In genomic region chr4:101304916-101305315, GRCh38 we compare ENCODE assay signal across 13 cellular contexts. TPM values are rescaled to one million over a fixed set of nuclear protein-coding genes. Genes with fewer than 3 reads are reported as not detected.
A peak's percentile ranks its signal among the peaks of the same experiment; 100 is the strongest.
DNase-seq lines count a peak whose midpoint lies in the region; ATAC-seq, FAIRE-seq and TF ChIP-seq lines count a peak whose summit lies in the region.
"Had no signal": no experiment of that assay in that cellular context is flagged by ENCODE, and none has a peak within 500 bp of the region (broad histone marks: within the 10 kb centered on the region; RNA-seq: fewer than 3 reads in every experiment).

No MANE protein-coding gene starts in this region.

- CTCF ChIA-PET in endothelial cell of umbilical vein (lab: Charles Lee): no interaction called here

- H3K4me3 Mint-ChIP-seq in GM23338 (peak overlapping the region; percentile 33; the same call in 1 of the 3 replicates), mesothelial cell of epicardium (no peak overlapping the region)
- H3K4me3 Mint-ChIP-seq in stimulated activated naive CD8-positive, alpha-beta T cell treated with anti-CD3 and anti-CD28 coated beads, Interleukin-15, amount 100 ng/mL, for 72 hours: no peak overlapping the region

- dilution Hi-C loops in endothelial cell of umbilical vein (cut with MboI; ENCODE audit: extremely low pct_ligation_motif_present, low sequenced_read_pairs): no loop called here

- H3K9me3 Mint-ChIP-seq in GM23338: no peaks in the 10 kb centered on the region
- H3K9me3 Mint-ChIP-seq in stimulated activated naive CD8-positive, alpha-beta T cell treated with anti-CD3 and anti-CD28 coated beads, Interleukin-15, amount 100 ng/mL, for 72 hours: no peaks in the 10 kb centered on the region
- H3K9me3 Mint-ChIP-seq in mesothelial cell of epicardium: no peaks in the 10 kb centered on the region
- H3K9me3 Mint-ChIP-seq: brain had no signal

- H4K20me1 ChIP-seq in GM23338 (replicated peaks; ENCODE audit: insufficient read depth) (no peaks in the 10 kb centered on the region), endothelial cell of umbilical vein (replicated peaks; ENCODE audit: control insufficient read depth, extremely low read depth, insufficient read depth, low read length) (peaks cover 4% of the 10 kb centered on the region), Karpas-422 (ENCODE audit: insufficient read depth, low read depth, low read length) (peaks cover 20% of the 10 kb centered on the region; the same call in 1 of the 2 replicates)

- no peaks in the 10 kb centered on the region for H3K9me2 ChIP-seq in GM23338 (ENCODE audit: insufficient read depth)
- no peaks in the 10 kb centered on the region for H3K9me2 ChIP-seq in Karpas-422 (replicated peaks; ENCODE audit: insufficient read depth, low read length)

- no peak overlapping the region for H2AFZ ChIP-seq in GM23338
- no peak overlapping the region for H2AFZ ChIP-seq in endothelial cell of umbilical vein (ENCODE audit: low read depth, low read length)
- peak overlapping the region; percentile 31 for H2AFZ ChIP-seq in neuronal stem cell (ENCODE audit: low read length)
- H2AFZ ChIP-seq in Karpas-422 (ENCODE audit: low read length): no peak overlapping the region

- H3K9me3 ChIP-seq in endothelial cell of umbilical vein (replicated peaks; ENCODE audit: control insufficient read depth, insufficient read depth, low read length) (no peaks in the 10 kb centered on the region), neuronal stem cell (replicated peaks in 1 of 2; ENCODE audit: control insufficient read depth in 2 of 2, insufficient read depth in 1 of 2, low read depth in 1 of 2, low read length in 2 of 2) (no peaks in the 10 kb centered on the region), Karpas-422 (ENCODE audit: low read length) (no peaks in the 10 kb centered on the region)
- H3K9me3 ChIP-seq: esophagus squamous epithelium had no signal

- H2BK12ac ChIP-seq in neuronal stem cell (ENCODE audit: low read length): no peak overlapping the region

- H3K9ac ChIP-seq in endothelial cell of umbilical vein (replicated peaks; ENCODE audit: extremely low read depth, insufficient read depth, low read length) (no peak overlapping the region), neuronal stem cell (ENCODE audit: low read depth, low read length, poor library complexity) (no peak overlapping the region), Karpas-422 (ENCODE audit: low read length) (no peak overlapping the region)

- no peaks in the 10 kb centered on the region for H3K27me3 Mint-ChIP-seq in GM23338 (ENCODE audit: insufficient read depth, low read depth, poor library complexity)
- H3K27me3 Mint-ChIP-seq in stimulated activated naive CD8-positive, alpha-beta T cell treated with anti-CD3 and anti-CD28 coated beads, Interleukin-15, amount 100 ng/mL, for 72 hours: no peaks in the 10 kb centered on the region
- H3K27me3 Mint-ChIP-seq in mesothelial cell of epicardium (ENCODE audit: low read depth): no peaks in the 10 kb centered on the region

- TF ChIP-seq CTCF in GM23338 (conservative IDR thresholded peaks at IDR 0.05; ENCODE audit: low read depth in 2 of 2) (no peak), endothelial cell of umbilical vein (IDR thresholded peaks at IDR 0.05; ENCODE audit: extremely low read depth in 1 of 2, insufficient read depth in 1 of 2, low read depth in 1 of 2, low read length in 2 of 2) (no peak), mesothelial cell of epicardium (IDR thresholded peaks at IDR 0.05; ENCODE audit: unreplicated experiment) (no peak)

- BruUV-seq in endothelial cell of umbilical vein (replicated peaks; lab: Mats Ljungman, UMichigan): no TSS peak

- no peaks in the 10 kb centered on the region for H3K27me3 ChIP-seq in GM23338 (ENCODE audit: insufficient read depth)
- H3K27me3 ChIP-seq in endothelial cell of umbilical vein (ENCODE audit: control insufficient read depth in 2 of 2, insufficient read depth in 2 of 2, low read length in 2 of 2): no peaks in the 10 kb centered on the region
- no peaks in the 10 kb centered on the region for H3K27me3 ChIP-seq in neuronal stem cell (ENCODE audit: control insufficient read depth in 3 of 3, insufficient read depth in 3 of 3, low read depth in 1 of 3, low read length in 3 of 3)
- no peaks in the 10 kb centered on the region for H3K27me3 ChIP-seq in Karpas-422 (ENCODE audit: low read length)
- H3K27me3 ChIP-seq: esophagus squamous epithelium had no signal

- H4K8ac ChIP-seq in neuronal stem cell (ENCODE audit: low read depth, low read length): no peak overlapping the region

- H2AK5ac ChIP-seq in neuronal stem cell (ENCODE audit: low read depth, low read length): no peak overlapping the region

- no peak overlapping the region for H3K18ac ChIP-seq in neuronal stem cell (ENCODE audit: low read length)

- no peaks in the 10 kb centered on the region for H3K9me1 ChIP-seq in endothelial cell of umbilical vein (replicated peaks; ENCODE audit: control insufficient read depth, extremely low read depth, insufficient read depth, low read length)

- no peak for TF ChIP-seq POLR2A in endothelial cell of umbilical vein (IDR thresholded peaks at IDR 0.05; ENCODE audit: low read depth, low read length)

- peak; percentile 69 for ATAC-seq in GM23338
- no peak for ATAC-seq in stimulated activated naive CD8-positive, alpha-beta T cell treated with anti-CD3 and anti-CD28 coated beads, Interleukin-15, amount 100 ng/mL, for 72 hours
- no peak for ATAC-seq in HG03457 (IDR thresholded peaks at IDR 0.05; ENCODE audit: unreplicated experiment)

- no peaks in the 10 kb centered on the region for H3F3A ChIP-seq in GM23338 (replicated peaks; ENCODE audit: low read depth)

- H3K4ac ChIP-seq in neuronal stem cell (ENCODE audit: low read length): no peak overlapping the region

- H3K79me2 ChIP-seq in GM23338 (replicated peaks; ENCODE audit: insufficient read depth) (peaks cover 28% of the 10 kb centered on the region; the same call in 1 of the 2 replicates), endothelial cell of umbilical vein (ENCODE audit: control insufficient read depth, insufficient read depth, low read length) (peaks cover 5% of the 10 kb centered on the region), Karpas-422 (ENCODE audit: low read length) (no peaks in the 10 kb centered on the region)

- no peak for FAIRE-seq in endothelial cell of umbilical vein (lab: Jason Lieb, UNC)

- H3K79me1 ChIP-seq in neuronal stem cell (ENCODE audit: low read depth, low read length): no peaks in the 10 kb centered on the region

- H2BK15ac ChIP-seq in neuronal stem cell (ENCODE audit: low read length): no peak overlapping the region

- H3K23ac ChIP-seq in neuronal stem cell (ENCODE audit: low read depth, low read length, poor library complexity): no peak overlapping the region

- POLR2A ChIA-PET in endothelial cell of umbilical vein (lab: Charles Lee): no interaction called here

- H3K36me3 Mint-ChIP-seq in GM23338 (ENCODE audit: low read depth): no peaks in the 10 kb centered on the region
- H3K36me3 Mint-ChIP-seq in mesothelial cell of epicardium: no peaks in the 10 kb centered on the region
- H3K36me3 Mint-ChIP-seq: brain had no signal

- H3K27ac Mint-ChIP-seq in GM23338 (0 out of 2 replicates have a peak overlapping the region, but pooled peaks have one; percentile 80), mesothelial cell of epicardium (no peak overlapping the region)
- H3K27ac Mint-ChIP-seq in stimulated activated naive CD8-positive, alpha-beta T cell treated with anti-CD3 and anti-CD28 coated beads, Interleukin-15, amount 100 ng/mL, for 72 hours: no peak overlapping the region
- H3K27ac Mint-ChIP-seq: brain had no signal

- H3K14ac ChIP-seq in neuronal stem cell (ENCODE audit: low read length): no peak overlapping the region

- H3K36me3 ChIP-seq in GM23338 (ENCODE audit: insufficient read depth): no peaks in the 10 kb centered on the region
- H3K36me3 ChIP-seq in endothelial cell of umbilical vein (ENCODE audit: control insufficient read depth in 2 of 2, extremely low read depth in 1 of 2, insufficient read depth in 2 of 2, low read length in 2 of 2): no peaks in the 10 kb centered on the region
- no peaks in the 10 kb centered on the region for H3K36me3 ChIP-seq in neuronal stem cell (replicated peaks in 1 of 2; ENCODE audit: control insufficient read depth in 2 of 2, insufficient read depth in 2 of 2, low read length in 2 of 2)
- no peaks in the 10 kb centered on the region for H3K36me3 ChIP-seq in Karpas-422 (ENCODE audit: insufficient read depth, low read length)
- H3K36me3 ChIP-seq: esophagus squamous epithelium had no signal

- WGBS in neuronal stem cell (ENCODE audit: extremely low coverage in 2 of 2, insufficient read length in 2 of 2, insufficient replicate concordance in 1 of 2), 2 donors: no CpG with 5 or more reads among the region's 2 CpGs

- no peak overlapping the region for H2BK5ac ChIP-seq in neuronal stem cell (ENCODE audit: low read length)

- H3K4me3 ChIP-seq in GM23338: peak overlapping the region; percentile 15; the same call in 1 of the 2 replicates
- H3K4me3 ChIP-seq in endothelial cell of umbilical vein (replicated peaks in 1 of 3; ENCODE audit: insufficient read depth in 1 of 3, low read depth in 1 of 3, low read length in 3 of 3): no peak overlapping the region
- H3K4me3 ChIP-seq in neuronal stem cell (ENCODE audit: low read length in 2 of 2): no peak overlapping the region
- H3K4me3 ChIP-seq in Karpas-422 (ENCODE audit: low read length): no peak overlapping the region
- H3K4me3 ChIP-seq: esophagus squamous epithelium had no signal

- peaks cover 31% of the 10 kb centered on the region for H3K4me1 ChIP-seq in GM23338 (ENCODE audit: insufficient read depth)
- H3K4me1 ChIP-seq in endothelial cell of umbilical vein (ENCODE audit: control insufficient read depth, extremely low read depth, insufficient read depth, low read length): no peaks in the 10 kb centered on the region
- H3K4me1 ChIP-seq in neuronal stem cell (ENCODE audit: control insufficient read depth in 2 of 2, insufficient read depth in 1 of 2, low read depth in 1 of 2, low read length in 2 of 2): peaks cover 6 to 8% of the 10 kb centered on the region in 2 donors
- H3K4me1 ChIP-seq in Karpas-422 (ENCODE audit: low read length): no peaks in the 10 kb centered on the region

- H3K27ac ChIP-seq in GM23338 (ENCODE audit: low read depth): no peak overlapping the region
- no peak overlapping the region for H3K27ac ChIP-seq in endothelial cell of umbilical vein (ENCODE audit: insufficient read depth, low read depth, low read length)
- no peak overlapping the region for H3K27ac ChIP-seq in neuronal stem cell (replicated peaks; ENCODE audit: low read length)
- no peak overlapping the region for H3K27ac ChIP-seq in Karpas-422 (ENCODE audit: low read length)
- H3K27ac ChIP-seq: esophagus squamous epithelium had no signal

- H3K4me1 Mint-ChIP-seq in GM23338 (peaks cover 35% of the 10 kb centered on the region), mesothelial cell of epicardium (peaks cover 28% of the 10 kb centered on the region)
- peaks cover 21% of the 10 kb centered on the region for H3K4me1 Mint-ChIP-seq in stimulated activated naive CD8-positive, alpha-beta T cell treated with anti-CD3 and anti-CD28 coated beads, Interleukin-15, amount 100 ng/mL, for 72 hours

- DNase-seq in GM23338 (ENCODE audit: low spot score) (peak; percentile 34), NCI-H748 treated with DMSO at 0.1 percent for 48 hours (lab: John Stamatoyannopoulos, UW) (peak; percentile 39), endothelial cell of umbilical vein (ENCODE audit: low read depth, low spot score) (no peak), neuronal stem cell (ENCODE audit: low spot score) (no peak), mesothelial cell of epicardium (ENCODE audit: low spot score in 2 of 2, unreplicated experiment in 2 of 2) (no peak), Karpas-422 (no peak)
- no peak for DNase-seq in stimulated activated naive CD8-positive, alpha-beta T cell treated with anti-CD3 and anti-CD28 coated beads, Interleukin-15, amount 100 ng/mL, for 72 hours
- DNase-seq: esophagus squamous epithelium, KG1, NCI-H774, right cardiac atrium had no signal

- no peak overlapping the region for H2BK120ac ChIP-seq in neuronal stem cell (ENCODE audit: low read depth, low read length)

- H3K4me2 ChIP-seq in GM23338 (peak overlapping the region; percentile 47), endothelial cell of umbilical vein (ENCODE audit: insufficient read depth, low read length) (no peak overlapping the region), neuronal stem cell (ENCODE audit: insufficient read depth, low read length, poor library complexity, severe bottlenecking) (no peak overlapping the region), Karpas-422 (ENCODE audit: low read depth, low read length, poor library complexity, severe bottlenecking) (no peak overlapping the region)

- intact Hi-C loops in endothelial cell of umbilical vein (cut with micrococcal nuclease): no loop called here

- H4K91ac ChIP-seq in neuronal stem cell (ENCODE audit: low read depth, low read length, poor library complexity): no peak overlapping the region

RNA-seq across cellular contexts. Expression of gene PPP3CA, which starts 42.4 kb away (rescaled TPM):
- 26.8 and 27.0 TPM in 2 replicates for total RNA-seq in GM23338 (2014; rRNA removed; shearing (Covaris generic))
- polyA plus RNA-seq in GM23338 (2016; fragmentation: Nextera tagmentation; extraction: Ambion mirVana): 36.5 and 45.2 TPM in 2 replicates
- 40.3 and 43.3 TPM in 2 replicates for total RNA-seq in endothelial cell of umbilical vein
- 6.6 and 7.0 TPM in 2 replicates for polyA plus RNA-seq in endothelial cell of umbilical vein
- 10.2 and 11.0 TPM in 2 replicates for polyA plus RNA-seq in endothelial cell of umbilical vein (2011; cell fraction: cytosol; rRNA removed)
- polyA plus RNA-seq in endothelial cell of umbilical vein (2011; cell fraction: nucleus; rRNA removed): 10.2 and 12.8 TPM in 2 replicates
- 19.3 and 28.7 TPM in 2 replicates for polyA plus RNA-seq in endothelial cell of umbilical vein (2012)
- polyA minus RNA-seq in endothelial cell of umbilical vein: 27.6 and 28.4 TPM in 2 replicates
- polyA minus RNA-seq in endothelial cell of umbilical vein (2011; cell fraction: cytosol; rRNA and poly(A)+ RNA removed): 13.1 TPM
- 38.2 and 50.4 TPM in 2 replicates for polyA minus RNA-seq in endothelial cell of umbilical vein (2011; cell fraction: nucleus; rRNA and poly(A)+ RNA removed)
- polyA plus RNA-seq in neuronal stem cell (2013, experiment 1 of 2): 40.5 TPM
- 43.8 TPM for polyA plus RNA-seq in neuronal stem cell (2013, experiment 2 of 2)
- total RNA-seq in mesothelial cell of epicardium: 23.5 to 25.8 TPM (median 24.1 TPM) in 3 replicates
- total RNA-seq in Karpas-422 (2014; rRNA removed; shearing (Covaris generic); ENCODE audit: low replicate concordance): 4.4 and 9.1 TPM in 2 replicates

Comparison
In these comparisons a context has a peak if more than half of its experiments do, and no peak if none do; other contexts are left out.
1. DNase-seq: peak in GM23338 (single experiment) and NCI-H748 treated with DMSO at 0.1 percent for 48 hours (single experiment); none in endothelial cell of umbilical vein (single experiment), neuronal stem cell (single experiment), stimulated activated naive CD8-positive, alpha-beta T cell treated with anti-CD3 and anti-CD28 coated beads, Interleukin-15, amount 100 ng/mL, for 72 hours (0 of 2), mesothelial cell of epicardium (0 of 2) and Karpas-422 (single experiment).